ENCODE assay signal across 6 cellular contexts in genomic region chr5:734145-734544, GRCh38. TPM values are rescaled to one million over a fixed set of nuclear protein-coding genes. Genes with fewer than 3 reads are reported as not detected.
"Had no signal": no experiment of that assay in that cellular context is flagged by ENCODE, and none has a peak within 500 bp of the region (broad histone marks: within the 10 kb centered on the region; RNA-seq: fewer than 3 reads in every experiment).

No MANE protein-coding gene starts in this region.

RNA-seq across cellular contexts. Expression of gene TPPP, which starts 41.0 kb away (rescaled TPM):
- total RNA-seq: LHCN-M2, OCI-LY7, SJSA1 had no signal

RNA-seq across cellular contexts. Expression of gene ZDHHC11B, which starts 50.4 kb away (rescaled TPM):
- total RNA-seq: LHCN-M2, MCF 10A, RPMI7951, SJSA1 had no signal
- polyA plus RNA-seq: SK-N-SH had no signal
